ENCODE assay signal across 9 cellular contexts in genomic region chr12:71436696-71437095, GRCh38. TPM values are rescaled to one million over a fixed set of nuclear protein-coding genes. Genes with fewer than 3 reads are reported as not detected.
"Had no signal": no experiment of that assay in that cellular context is flagged by ENCODE, and none has a peak within 500 bp of the region (broad histone marks: within the 10 kb centered on the region; RNA-seq: fewer than 3 reads in every experiment).

No MANE protein-coding gene starts in this region.

- H3K4me3 ChIP-seq: GM12878 had no signal

- DNase-seq: GDM1, GF-D8 had no signal

- FAIRE-seq: G401.6, GM12878, GM12891, GM12892, GM18507, GM19239 had no signal

- ATAC-seq: GM12878 had no signal

RNA-seq across cellular contexts. Expression of gene LGR5, which starts 2.9 kb away (rescaled TPM):
- total RNA-seq: G401, GM12878 had no signal
